ENCODE assay signal across 1 cellular context in the genomic region with DNA sequence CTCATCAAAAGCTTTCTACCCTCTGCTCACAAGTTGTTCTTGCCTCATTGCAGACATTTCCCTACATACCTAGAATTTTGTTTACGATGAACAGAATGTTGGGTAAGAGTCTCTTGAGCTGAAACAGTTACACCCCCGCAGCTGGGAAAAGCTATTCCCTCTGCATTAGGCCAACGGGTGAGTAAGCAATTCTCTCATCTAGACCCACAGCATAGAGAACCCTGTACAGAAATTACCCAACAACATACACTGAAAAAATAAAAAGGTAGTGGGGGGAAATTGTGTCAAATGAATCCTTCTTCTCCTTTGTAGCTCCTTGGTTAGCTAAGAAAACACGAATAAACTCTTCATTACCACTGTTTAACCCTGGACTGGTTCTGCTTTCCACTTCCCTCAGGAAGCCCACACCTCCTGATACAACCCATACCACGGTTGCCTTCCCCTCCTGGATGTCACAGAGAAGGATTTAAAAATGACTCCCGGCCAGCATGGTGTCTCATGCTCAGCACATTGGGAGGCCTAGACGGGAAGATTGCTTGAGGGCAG.
A peak's percentile ranks its signal among the peaks of the same experiment; 100 is the strongest.
TF ChIP-seq lines count a peak whose summit lies in the region.

No MANE protein-coding gene starts in this region.

TF ChIP-seq in HepG2, 621 proteins besides CTCF, POLR2A, EP300 and RAD21 (continues in another document):
- no peak for TF ChIP-seq ZNF570 (CRISPR knock-in tag; IDR thresholded peaks at IDR 0.05; ENCODE audit: borderline replicate concordance)
- TF ChIP-seq, protein P1, sequence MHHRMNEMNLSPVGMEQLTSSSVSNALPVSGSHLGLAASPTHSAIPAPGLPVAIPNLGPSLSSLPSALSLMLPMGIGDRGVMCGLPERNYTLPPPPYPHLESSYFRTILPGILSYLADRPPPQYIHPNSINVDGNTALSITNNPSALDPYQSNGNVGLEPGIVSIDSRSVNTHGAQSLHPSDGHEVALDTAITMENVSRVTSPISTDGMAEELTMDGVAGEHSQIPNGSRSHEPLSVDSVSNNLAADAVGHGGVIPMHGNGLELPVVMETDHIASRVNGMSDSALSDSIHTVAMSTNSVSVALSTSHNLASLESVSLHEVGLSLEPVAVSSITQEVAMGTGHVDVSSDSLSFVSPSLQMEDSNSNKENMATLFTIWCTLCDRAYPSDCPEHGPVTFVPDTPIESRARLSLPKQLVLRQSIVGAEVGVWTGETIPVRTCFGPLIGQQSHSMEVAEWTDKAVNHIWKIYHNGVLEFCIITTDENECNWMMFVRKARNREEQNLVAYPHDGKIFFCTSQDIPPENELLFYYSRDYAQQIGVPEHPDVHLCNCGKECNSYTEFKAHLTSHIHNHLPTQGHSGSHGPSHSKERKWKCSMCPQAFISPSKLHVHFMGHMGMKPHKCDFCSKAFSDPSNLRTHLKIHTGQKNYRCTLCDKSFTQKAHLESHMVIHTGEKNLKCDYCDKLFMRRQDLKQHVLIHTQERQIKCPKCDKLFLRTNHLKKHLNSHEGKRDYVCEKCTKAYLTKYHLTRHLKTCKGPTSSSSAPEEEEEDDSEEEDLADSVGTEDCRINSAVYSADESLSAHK (CRISPR knock-in tag; IDR thresholded peaks at IDR 0.05; ENCODE audit: borderline replicate concordance), result no peak
- no peak for TF ChIP-seq ATF1 (CRISPR knock-in tag; IDR thresholded peaks at IDR 0.05)
- TF ChIP-seq, protein P2, sequence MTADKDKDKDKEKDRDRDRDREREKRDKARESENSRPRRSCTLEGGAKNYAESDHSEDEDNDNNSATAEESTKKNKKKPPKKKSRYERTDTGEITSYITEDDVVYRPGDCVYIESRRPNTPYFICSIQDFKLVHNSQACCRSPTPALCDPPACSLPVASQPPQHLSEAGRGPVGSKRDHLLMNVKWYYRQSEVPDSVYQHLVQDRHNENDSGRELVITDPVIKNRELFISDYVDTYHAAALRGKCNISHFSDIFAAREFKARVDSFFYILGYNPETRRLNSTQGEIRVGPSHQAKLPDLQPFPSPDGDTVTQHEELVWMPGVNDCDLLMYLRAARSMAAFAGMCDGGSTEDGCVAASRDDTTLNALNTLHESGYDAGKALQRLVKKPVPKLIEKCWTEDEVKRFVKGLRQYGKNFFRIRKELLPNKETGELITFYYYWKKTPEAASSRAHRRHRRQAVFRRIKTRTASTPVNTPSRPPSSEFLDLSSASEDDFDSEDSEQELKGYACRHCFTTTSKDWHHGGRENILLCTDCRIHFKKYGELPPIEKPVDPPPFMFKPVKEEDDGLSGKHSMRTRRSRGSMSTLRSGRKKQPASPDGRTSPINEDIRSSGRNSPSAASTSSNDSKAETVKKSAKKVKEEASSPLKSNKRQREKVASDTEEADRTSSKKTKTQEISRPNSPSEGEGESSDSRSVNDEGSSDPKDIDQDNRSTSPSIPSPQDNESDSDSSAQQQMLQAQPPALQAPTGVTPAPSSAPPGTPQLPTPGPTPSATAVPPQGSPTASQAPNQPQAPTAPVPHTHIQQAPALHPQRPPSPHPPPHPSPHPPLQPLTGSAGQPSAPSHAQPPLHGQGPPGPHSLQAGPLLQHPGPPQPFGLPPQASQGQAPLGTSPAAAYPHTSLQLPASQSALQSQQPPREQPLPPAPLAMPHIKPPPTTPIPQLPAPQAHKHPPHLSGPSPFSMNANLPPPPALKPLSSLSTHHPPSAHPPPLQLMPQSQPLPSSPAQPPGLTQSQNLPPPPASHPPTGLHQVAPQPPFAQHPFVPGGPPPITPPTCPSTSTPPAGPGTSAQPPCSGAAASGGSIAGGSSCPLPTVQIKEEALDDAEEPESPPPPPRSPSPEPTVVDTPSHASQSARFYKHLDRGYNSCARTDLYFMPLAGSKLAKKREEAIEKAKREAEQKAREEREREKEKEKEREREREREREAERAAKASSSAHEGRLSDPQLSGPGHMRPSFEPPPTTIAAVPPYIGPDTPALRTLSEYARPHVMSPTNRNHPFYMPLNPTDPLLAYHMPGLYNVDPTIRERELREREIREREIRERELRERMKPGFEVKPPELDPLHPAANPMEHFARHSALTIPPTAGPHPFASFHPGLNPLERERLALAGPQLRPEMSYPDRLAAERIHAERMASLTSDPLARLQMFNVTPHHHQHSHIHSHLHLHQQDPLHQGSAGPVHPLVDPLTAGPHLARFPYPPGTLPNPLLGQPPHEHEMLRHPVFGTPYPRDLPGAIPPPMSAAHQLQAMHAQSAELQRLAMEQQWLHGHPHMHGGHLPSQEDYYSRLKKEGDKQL (CRISPR knock-in tag; IDR thresholded peaks at IDR 0.05; ENCODE audit: low read depth), result no peak
- no peak for TF ChIP-seq DMAP1 (CRISPR knock-in tag; IDR thresholded peaks at IDR 0.05)
- TF ChIP-seq MTF2 (CRISPR knock-in tag; IDR thresholded peaks at IDR 0.05; ENCODE audit: borderline replicate concordance), result no peak
- TF ChIP-seq ZNF7 (CRISPR knock-in tag; IDR thresholded peaks at IDR 0.05), result no peak
- no peak for TF ChIP-seq ZNF335 (CRISPR knock-in tag; IDR thresholded peaks at IDR 0.05)
- TF ChIP-seq ZMYM3 (CRISPR knock-in tag; IDR thresholded peaks at IDR 0.05), result no peak
- TF ChIP-seq EHMT2 (IDR thresholded peaks at IDR 0.05; ENCODE audit: borderline replicate concordance, low read depth, low read length), result no peak
- TF ChIP-seq TOE1 (CRISPR knock-in tag; IDR thresholded peaks at IDR 0.05), result no peak
- no peak for TF ChIP-seq ZNF431 (CRISPR knock-in tag; IDR thresholded peaks at IDR 0.05; ENCODE audit: borderline replicate concordance, low read depth)
- TF ChIP-seq, protein P3, sequence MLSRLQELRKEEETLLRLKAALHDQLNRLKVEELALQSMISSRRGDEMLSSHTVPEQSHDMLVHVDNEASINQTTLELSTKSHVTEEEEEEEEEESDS (CRISPR knock-in tag; IDR thresholded peaks at IDR 0.05; ENCODE audit: borderline replicate concordance), result no peak
- no peak for TF ChIP-seq CREM (IDR thresholded peaks at IDR 0.05)
- no peak for TF ChIP-seq CREM (CRISPR knock-in tag; IDR thresholded peaks at IDR 0.05)
- no peak for TF ChIP-seq NFKBIZ (CRISPR knock-in tag; IDR thresholded peaks at IDR 0.05)
- no peak for TF ChIP-seq AKAP8 (CRISPR knock-in tag; IDR thresholded peaks at IDR 0.05)
- TF ChIP-seq TEF (CRISPR knock-in tag; IDR thresholded peaks at IDR 0.05), result no peak
- no peak for TF ChIP-seq KDM1A (CRISPR knock-in tag; IDR thresholded peaks at IDR 0.05)
- TF ChIP-seq, protein P4, sequence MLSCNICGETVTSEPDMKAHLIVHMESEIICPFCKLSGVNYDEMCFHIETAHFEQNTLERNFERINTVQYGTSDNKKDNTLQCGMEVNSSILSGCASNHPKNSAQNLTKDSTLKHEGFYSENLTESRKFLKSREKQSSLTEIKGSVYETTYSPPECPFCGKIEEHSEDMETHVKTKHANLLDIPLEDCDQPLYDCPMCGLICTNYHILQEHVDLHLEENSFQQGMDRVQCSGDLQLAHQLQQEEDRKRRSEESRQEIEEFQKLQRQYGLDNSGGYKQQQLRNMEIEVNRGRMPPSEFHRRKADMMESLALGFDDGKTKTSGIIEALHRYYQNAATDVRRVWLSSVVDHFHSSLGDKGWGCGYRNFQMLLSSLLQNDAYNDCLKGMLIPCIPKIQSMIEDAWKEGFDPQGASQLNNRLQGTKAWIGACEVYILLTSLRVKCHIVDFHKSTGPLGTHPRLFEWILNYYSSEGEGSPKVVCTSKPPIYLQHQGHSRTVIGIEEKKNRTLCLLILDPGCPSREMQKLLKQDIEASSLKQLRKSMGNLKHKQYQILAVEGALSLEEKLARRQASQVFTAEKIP (CRISPR knock-in tag; IDR thresholded peaks at IDR 0.05; ENCODE audit: borderline replicate concordance), result no peak
- TF ChIP-seq ZNF557 (CRISPR knock-in tag; IDR thresholded peaks at IDR 0.05), result no peak
- no peak for TF ChIP-seq MZF1 (CRISPR knock-in tag; IDR thresholded peaks at IDR 0.05; ENCODE audit: borderline replicate concordance)
- no peak for TF ChIP-seq HINFP (CRISPR knock-in tag; IDR thresholded peaks at IDR 0.05; ENCODE audit: low read depth)
- no peak for TF ChIP-seq MAFG (CRISPR knock-in tag; IDR thresholded peaks at IDR 0.05)
- no peak for TF ChIP-seq PPARG (CRISPR knock-in tag; conservative IDR thresholded peaks at IDR 0.05)
- TF ChIP-seq CCDC6 (CRISPR knock-in tag; IDR thresholded peaks at IDR 0.05), result no peak
- no peak for TF ChIP-seq TP53 (CRISPR knock-in tag; conservative IDR thresholded peaks at IDR 0.05)
- no peak for TF ChIP-seq PHF8 (CRISPR knock-in tag; IDR thresholded peaks at IDR 0.05)
- TF ChIP-seq REST (IDR thresholded peaks at IDR 0.05; ENCODE audit: borderline replicate concordance in 1 of 2, low read depth in 1 of 2, low read length in 2 of 2), result no peak
- no peak for TF ChIP-seq NRL (CRISPR knock-in tag; IDR thresholded peaks at IDR 0.05; ENCODE audit: borderline replicate concordance)
- no peak for TF ChIP-seq ZNF598 (CRISPR knock-in tag; IDR thresholded peaks at IDR 0.05; ENCODE audit: borderline replicate concordance)
- TF ChIP-seq, protein P5, sequence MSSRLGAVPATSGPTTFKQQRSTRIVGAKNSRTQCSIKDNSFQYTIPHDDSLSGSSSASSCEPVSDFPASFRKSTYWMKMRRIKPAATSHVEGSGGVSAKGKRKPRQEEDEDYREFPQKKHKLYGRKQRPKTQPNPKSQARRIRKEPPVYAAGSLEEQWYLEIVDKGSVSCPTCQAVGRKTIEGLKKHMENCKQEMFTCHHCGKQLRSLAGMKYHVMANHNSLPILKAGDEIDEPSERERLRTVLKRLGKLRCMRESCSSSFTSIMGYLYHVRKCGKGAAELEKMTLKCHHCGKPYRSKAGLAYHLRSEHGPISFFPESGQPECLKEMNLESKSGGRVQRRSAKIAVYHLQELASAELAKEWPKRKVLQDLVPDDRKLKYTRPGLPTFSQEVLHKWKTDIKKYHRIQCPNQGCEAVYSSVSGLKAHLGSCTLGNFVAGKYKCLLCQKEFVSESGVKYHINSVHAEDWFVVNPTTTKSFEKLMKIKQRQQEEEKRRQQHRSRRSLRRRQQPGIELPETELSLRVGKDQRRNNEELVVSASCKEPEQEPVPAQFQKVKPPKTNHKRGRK (CRISPR knock-in tag; IDR thresholded peaks at IDR 0.05), result no peak
- TF ChIP-seq RFX1 (IDR thresholded peaks at IDR 0.05), result no peak
- TF ChIP-seq FOXC1 (CRISPR knock-in tag; IDR thresholded peaks at IDR 0.05; ENCODE audit: borderline replicate concordance), result no peak
- TF ChIP-seq MAFK (conservative IDR thresholded peaks at IDR 0.05 in 1 of 2, IDR thresholded peaks at IDR 0.05 in 1 of 2; ENCODE audit: low read length in 2 of 2), result 0 out of 4 replicates have a peak, but pooled peaks of 1 of the 2 experiments have one; percentile 6
- no peak for TF ChIP-seq GTF3A (CRISPR knock-in tag; conservative IDR thresholded peaks at IDR 0.05)
- TF ChIP-seq, protein P6, sequence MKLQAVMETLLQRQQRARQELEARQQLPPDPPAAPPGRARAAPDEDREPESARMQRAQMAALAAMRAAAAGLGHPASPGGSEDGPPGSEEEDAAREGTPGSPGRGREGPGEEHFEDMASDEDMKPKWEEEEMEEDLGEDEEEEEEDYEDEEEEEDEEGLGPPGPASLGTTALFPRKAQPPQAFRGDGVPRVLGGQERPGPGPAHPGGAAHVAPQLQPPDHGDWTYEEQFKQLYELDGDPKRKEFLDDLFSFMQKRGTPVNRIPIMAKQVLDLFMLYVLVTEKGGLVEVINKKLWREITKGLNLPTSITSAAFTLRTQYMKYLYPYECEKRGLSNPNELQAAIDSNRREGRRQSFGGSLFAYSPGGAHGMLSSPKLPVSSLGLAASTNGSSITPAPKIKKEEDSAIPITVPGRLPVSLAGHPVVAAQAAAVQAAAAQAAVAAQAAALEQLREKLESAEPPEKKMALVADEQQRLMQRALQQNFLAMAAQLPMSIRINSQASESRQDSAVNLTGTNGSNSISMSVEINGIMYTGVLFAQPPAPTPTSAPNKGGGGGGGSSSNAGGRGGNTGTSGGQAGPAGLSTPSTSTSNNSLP (IDR thresholded peaks at IDR 0.05; ENCODE audit: low read depth, low read length), result 0 out of 2 replicates have a peak, but pooled peaks have one; percentile 28
- no peak for TF ChIP-seq AHR (CRISPR knock-in tag; IDR thresholded peaks at IDR 0.05)
- no peak for TF ChIP-seq RNF2 (conservative IDR thresholded peaks at IDR 0.05; ENCODE audit: low read depth)
- no peak for TF ChIP-seq KLF16 (CRISPR knock-in tag; IDR thresholded peaks at IDR 0.05)
- TF ChIP-seq HHEX (CRISPR knock-in tag; IDR thresholded peaks at IDR 0.05), result no peak
- TF ChIP-seq FOSL2 (CRISPR knock-in tag; IDR thresholded peaks at IDR 0.05), result 0 out of 2 replicates have a peak, but pooled peaks have one; percentile 19
- TF ChIP-seq JUN (CRISPR knock-in tag; IDR thresholded peaks at IDR 0.05), result no peak
